In the genomic region with DNA sequence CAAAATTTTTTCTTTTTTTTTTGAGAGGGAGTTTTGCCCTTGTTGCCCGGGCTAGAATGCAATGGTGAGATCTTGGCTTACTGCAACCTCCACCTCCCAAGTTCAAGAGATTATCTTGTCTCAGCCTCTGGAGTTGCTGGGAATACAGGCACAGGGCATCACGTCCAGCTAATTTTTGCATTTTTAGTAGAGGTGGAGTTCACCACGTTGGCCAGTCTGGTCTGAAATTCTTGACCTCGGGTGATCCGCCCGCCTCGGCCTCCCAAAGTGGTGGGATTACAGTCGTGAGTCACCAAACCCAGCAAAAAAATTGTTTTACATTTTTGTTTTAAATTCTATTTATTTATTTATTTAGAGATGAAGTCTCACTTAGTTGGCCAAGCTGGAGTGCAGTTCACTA, we compare ENCODE assay signal across 24 cellular contexts. TPM values are rescaled to one million over a fixed set of nuclear protein-coding genes. Genes with fewer than 3 reads are reported as not detected.
DNase-seq lines count a peak whose midpoint lies in the region; ATAC-seq, FAIRE-seq and TF ChIP-seq lines count a peak whose summit lies in the region.
"Had no signal": no experiment of that assay in that cellular context is flagged by ENCODE, and none has a peak within 500 bp of the region (broad histone marks: within the 10 kb centered on the region; RNA-seq: fewer than 3 reads in every experiment).

No MANE protein-coding gene starts in this region.

- no peaks in the 10 kb centered on the region for H3K79me1 ChIP-seq in H1 (ENCODE audit: low read depth, low read length)

- H3K23me2 ChIP-seq in H1 (ENCODE audit: low read depth, low read length) = no peaks in the 10 kb centered on the region

- H2BK120ac ChIP-seq in H1 (replicated peaks; ENCODE audit: low read depth, low read length) = no peak overlapping the region

- no peak overlapping the region for H3K14ac ChIP-seq in H1 (ENCODE audit: insufficient read length)

- no peak overlapping the region for H4K91ac ChIP-seq in H1 (replicated peaks; ENCODE audit: insufficient read length, low read length)

- POLR2A ChIA-PET in H1 (lab: Charles Lee; ENCODE audit: partially characterized antibody) = interaction anchor here (1.1 to 1.4 kb wide), 3 partner anchors 28 to 45 kb away, joined by 3 to 6 read pairs (median 4); no protein-coding TSS in a partner anchor

- no peak for TF ChIP-seq POLR2A in H1 (IDR thresholded peaks at IDR 0.05; ENCODE audit: control extremely low read depth in 1 of 2, low read depth in 2 of 2, low read length in 2 of 2)

- H3K9me3 ChIP-seq in H1 (ENCODE audit: insufficient read depth in 2 of 2, low read depth in 1 of 2, low read length in 1 of 2) = no peaks in the 10 kb centered on the region; a peak in 1 of 4 replicates
- H3K9me3 ChIP-seq: BE2C had no signal

- no peaks in the 10 kb centered on the region for H3K79me2 ChIP-seq in H1 (ENCODE audit: control insufficient read depth in 1 of 2, insufficient read depth in 2 of 2, low read length in 2 of 2)

- H2BK20ac ChIP-seq in H1 (ENCODE audit: low read length) = 0 out of 2 replicates have a peak overlapping the region, but pooled peaks have one; percentile 32

- no peak overlapping the region for H2AFZ ChIP-seq in H1 (ENCODE audit: low read length)
- H2AFZ ChIP-seq: GM23338 had no signal

- no peaks in the 10 kb centered on the region for H4K20me1 ChIP-seq in H1 (replicated peaks in 1 of 2; ENCODE audit: control insufficient read depth in 1 of 2, insufficient read depth in 2 of 2, low read length in 2 of 2)

- no peak overlapping the region for H3K4ac ChIP-seq in H1 (replicated peaks; ENCODE audit: insufficient read length, low read depth, low read length)

- H3K18ac ChIP-seq in H1 (ENCODE audit: extremely low read depth, low read length) = no peak overlapping the region

- H3K36me3 ChIP-seq in H1 (ENCODE audit: control insufficient read depth in 2 of 4, insufficient read depth in 4 of 4, low read length in 3 of 4) = no peaks in the 10 kb centered on the region
- H3K36me3 ChIP-seq: BE2C had no signal

- H3K9ac ChIP-seq in H1 (replicated peaks in 1 of 4; ENCODE audit: extremely low read depth in 1 of 4, low read depth in 3 of 4, low read length in 3 of 4) = no peak overlapping the region

- no peaks in the 10 kb centered on the region for H3K27me3 ChIP-seq in H1 (replicated peaks in 1 of 4; ENCODE audit: control insufficient read depth in 3 of 4, extremely low read depth in 1 of 4, insufficient read depth in 3 of 4, low read length in 3 of 4)
- H3K27me3 ChIP-seq: BE2C had no signal

- H3K56ac ChIP-seq in H1 (replicated peaks; ENCODE audit: insufficient read length, low read depth, low read length) = no peak overlapping the region

- no peak for TF ChIP-seq EP300 in H1 (IDR thresholded peaks at IDR 0.05; ENCODE audit: borderline replicate concordance in 1 of 2, low read depth in 2 of 2, low read length in 2 of 2)

- 0 out of 2 replicates have a peak overlapping the region, but pooled peaks have one; percentile 12 for H2BK15ac ChIP-seq in H1 (ENCODE audit: low read length)

- CTCF ChIA-PET in H1 (lab: Charles Lee; ENCODE audit: partially characterized antibody) = interaction anchor here (1.2 to 1.6 kb wide), 5 partner anchors 9 to 118 kb away, joined by 3 to 4 read pairs (median 3); no protein-coding TSS in a partner anchor

- no peak overlapping the region for H4K5ac ChIP-seq in H1 (ENCODE audit: insufficient read length, low read depth, low read length)

- no peak overlapping the region for H3K23ac ChIP-seq in H1 (ENCODE audit: insufficient read length)

- 94% methylated on average over 8 of the region's 8 CpGs; no CpG with 5 or more reads in 1 of the 2 experiments for WGBS in H1 (ENCODE audit: extremely low coverage in 1 of 2, insufficient coverage in 1 of 2, insufficient read length in 1 of 2, insufficient replicate concordance in 2 of 2, low coverage in 1 of 2, low lambda C conversion rate in 2 of 2, missing lambda C conversion rate in 1 of 2), 2 experiments

- DNase-seq in HTR-8/SVneo (ENCODE audit: insufficient read length, low spot score) = no peak
- DNase-seq in H1 (ENCODE audit: low read depth in 1 of 2, low spot score in 2 of 2) = no peak
- peak; percentile 11 for DNase-seq in myocyte (ENCODE audit: low read depth)
- DNase-seq in activated CD4-positive, alpha-beta T cell treated with anti-CD3 and anti-CD28 coated beads, Interleukin-2, amount 50 U/mL, for 4 hours = no peak
- DNase-seq in nucleus accumbens (lab: John Stamatoyannopoulos, UW) = no peak
- DNase-seq: ACHN; BE2C; C1 segment of cervical spinal cord; CD4-positive, CD25-positive, alpha-beta regulatory T cell; CD8-positive, alpha-beta memory T cell; COR-L47; DMS 273 treated with DMSO at 0.1 percent for 48 hours; DMS53; DND-41; EL; H7; IMR-90 had no signal

- no peak for ATAC-seq in GM18519 (IDR thresholded peaks at IDR 0.05; ENCODE audit: low FRiP score, unreplicated experiment)
- ATAC-seq: GM12878, GM23338, K562 had no signal

- H2AK5ac ChIP-seq in H1 (ENCODE audit: low read depth, low read length) = no peak overlapping the region

- FAIRE-seq in HTR-8/SVneo (lab: Jason Lieb, UNC) (peak; percentile 72), H1 (lab: Jason Lieb, UNC) (no peak)
- FAIRE-seq: A204.1, GM12878, K562 had no signal

- H2BK12ac ChIP-seq in H1 (ENCODE audit: low read depth, low read length) = no peak overlapping the region

- H3K4me2 ChIP-seq in H1 (ENCODE audit: insufficient read depth in 1 of 2, low read depth in 2 of 2, low read length in 2 of 2) = no peak overlapping the region
- H3K4me2 ChIP-seq: GM23338 had no signal

- H3K27ac ChIP-seq in H1 (ENCODE audit: low read depth, low read length) = no peak overlapping the region

- H4K8ac ChIP-seq in H1 (ENCODE audit: extremely low read depth, insufficient read depth, low read length) = no peak overlapping the region

- no peak overlapping the region for H2BK5ac ChIP-seq in H1 (ENCODE audit: low read depth, low read length)

- peaks cover 0 to under 1% (median 0%) of the 10 kb centered on the region in 4 experiments; a peak in 3 of 7 replicates for H3K4me1 ChIP-seq in H1 (replicated peaks in 1 of 4; ENCODE audit: control insufficient read depth in 3 of 4, insufficient read depth in 4 of 4, low read length in 3 of 4)
- H3K4me1 ChIP-seq: BE2C had no signal

- H3K4me3 ChIP-seq in H1 (ENCODE audit: extremely low read depth in 1 of 4, insufficient read depth in 2 of 4, low read depth in 3 of 4, low read length in 4 of 4) = no peak overlapping the region
- H3K4me3 ChIP-seq: GM12878, GM23338, K562 had no signal

- no peak for TF ChIP-seq CTCF in H1 (IDR thresholded peaks at IDR 0.05; ENCODE audit: control extremely low read depth in 1 of 3, insufficient read depth in 1 of 3, low read depth in 1 of 3, low read length in 3 of 3)

- TF ChIP-seq RAD21 in H1 (IDR thresholded peaks at IDR 0.05 in 1 of 2, conservative IDR thresholded peaks at IDR 0.05 in 1 of 2; ENCODE audit: low read depth in 2 of 2, low read length in 2 of 2) = no peak

TF ChIP-seq in H1, 55 proteins besides CTCF, POLR2A, EP300 and RAD21 (continues in another document):
- no peak for TF ChIP-seq PHF8 (conservative IDR thresholded peaks at IDR 0.05; ENCODE audit: low read depth, low read length)
- TF ChIP-seq CEBPB (IDR thresholded peaks at IDR 0.05; ENCODE audit: low read depth, low read length) = no peak
- no peak for TF ChIP-seq SRF (IDR thresholded peaks at IDR 0.05; ENCODE audit: low read depth, low read length)
- TF ChIP-seq EGR1 (IDR thresholded peaks at IDR 0.05; ENCODE audit: borderline replicate concordance, low read depth, low read length) = no peak
- TF ChIP-seq, protein P1, sequence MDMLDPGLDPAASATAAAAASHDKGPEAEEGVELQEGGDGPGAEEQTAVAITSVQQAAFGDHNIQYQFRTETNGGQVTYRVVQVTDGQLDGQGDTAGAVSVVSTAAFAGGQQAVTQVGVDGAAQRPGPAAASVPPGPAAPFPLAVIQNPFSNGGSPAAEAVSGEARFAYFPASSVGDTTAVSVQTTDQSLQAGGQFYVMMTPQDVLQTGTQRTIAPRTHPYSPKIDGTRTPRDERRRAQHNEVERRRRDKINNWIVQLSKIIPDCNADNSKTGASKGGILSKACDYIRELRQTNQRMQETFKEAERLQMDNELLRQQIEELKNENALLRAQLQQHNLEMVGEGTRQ (IDR thresholded peaks at IDR 0.05; ENCODE audit: low read length) = no peak
- no peak for TF ChIP-seq CBX5 (IDR thresholded peaks at IDR 0.05; ENCODE audit: low read depth, low read length)
- no peak for TF ChIP-seq CBX8 (IDR thresholded peaks at IDR 0.05; ENCODE audit: borderline replicate concordance, low read depth, low read length)
- no peak for TF ChIP-seq BACH1 (IDR thresholded peaks at IDR 0.05; ENCODE audit: low read length)
- no peak for TF ChIP-seq HDAC2 (IDR thresholded peaks at IDR 0.05; ENCODE audit: borderline replicate concordance in 1 of 2, low read depth in 2 of 2, low read length in 2 of 2)
- TF ChIP-seq SIN3A (conservative IDR thresholded peaks at IDR 0.05 in 1 of 2, IDR thresholded peaks at IDR 0.05 in 1 of 2; ENCODE audit: low read depth in 1 of 2, low read length in 2 of 2) = no peak
- TF ChIP-seq BCL11A (IDR thresholded peaks at IDR 0.05; ENCODE audit: low read depth in 2 of 2, low read length in 2 of 2) = no peak

RNA-seq across cellular contexts. Expression of a gene that starts 4.7 kb away (rescaled TPM):
- 18.2 and 19.3 TPM in 2 replicates for total RNA-seq in H1 (2021; fragmentation: NEBNext Ultra II Directional; extraction: Animal tissue kit (Norgen Biotek cat#: 25700))
- 10.1 and 11.1 TPM in 2 replicates for polyA plus RNA-seq in H1 (2011; rRNA removed)
- 10.7 TPM for polyA plus RNA-seq in H1 (2011; cell fraction: cytosol; rRNA removed)
- polyA plus RNA-seq in H1 (2011; cell fraction: nucleus; rRNA removed) = 6.0 TPM
- polyA plus RNA-seq in H1 (2012, experiment 1 of 2) = 9.0 to 20.2 TPM (median 14.2 TPM) in 4 replicates
- polyA plus RNA-seq in H1 (2012, experiment 2 of 2) = 6.3 TPM
- 9.7 TPM for polyA plus RNA-seq in H1 (2013, experiment 1 of 2)
- 8.7 TPM for polyA plus RNA-seq in H1 (2013, experiment 2 of 2)
- 10.8 and 15.7 TPM in 2 replicates for polyA minus RNA-seq in H1 (2011; rRNA and poly(A)+ RNA removed)
- polyA minus RNA-seq in H1 (2011; cell fraction: cytosol; rRNA and poly(A)+ RNA removed) = 15.4 TPM
- polyA minus RNA-seq in H1 (2011; cell fraction: nucleus; rRNA and poly(A)+ RNA removed) = 4.7 TPM
- total RNA-seq in myocyte = not detected in 2 replicates
- 0.10 TPM for polyA plus RNA-seq in myocyte (2012)
- total RNA-seq: G401, HT-29, IMR-90 had no signal
- polyA plus RNA-seq: CD8-positive, alpha-beta memory T cell had no signal

RNA-seq across cellular contexts. Expression of a gene that starts 58.6 kb away (rescaled TPM):
- total RNA-seq in H1 (2021; fragmentation: NEBNext Ultra II Directional; extraction: Animal tissue kit (Norgen Biotek cat#: 25700)) = 664 and 688 TPM in 2 replicates
- polyA plus RNA-seq in H1 (2011; rRNA removed) = 323 and 417 TPM in 2 replicates
- polyA plus RNA-seq in H1 (2011; cell fraction: cytosol; rRNA removed) = 357 TPM
- polyA plus RNA-seq in H1 (2011; cell fraction: nucleus; rRNA removed) = 233 TPM
- polyA plus RNA-seq in H1 (2012, experiment 1 of 2) = 327 to 809 TPM (median 365 TPM) in 4 replicates
- polyA plus RNA-seq in H1 (2012, experiment 2 of 2) = 290 TPM
- polyA plus RNA-seq in H1 (2013, experiment 1 of 2) = 1,112 TPM
- polyA plus RNA-seq in H1 (2013, experiment 2 of 2) = 1,127 TPM
- polyA minus RNA-seq in H1 (2011; rRNA and poly(A)+ RNA removed) = 579 and 805 TPM in 2 replicates
- polyA minus RNA-seq in H1 (2011; cell fraction: cytosol; rRNA and poly(A)+ RNA removed) = 243 TPM
- polyA minus RNA-seq in H1 (2011; cell fraction: nucleus; rRNA and poly(A)+ RNA removed) = 193 TPM
- 31.4 and 32.9 TPM in 2 replicates for total RNA-seq in myocyte
- polyA plus RNA-seq in myocyte (2012) = 36.6 TPM
- total RNA-seq: HT-29 had no signal

Comparison
In these comparisons a context has a peak if more than half of its experiments do, and no peak if none do; other contexts are left out.
1. RNA of a gene that starts 4.7 kb away (total RNA-seq): 18.2 to 19.3 TPM in H1; not detected in myocyte; every median in the first group is over 10 times any median in the second.
2. RNA of a gene that starts 58.6 kb away (total RNA-seq): 664 to 688 TPM in H1; 31.4 to 32.9 TPM in myocyte; every median in the first group is over 10 times any median in the second.